ENCODE assay signal across 8 cellular contexts in the genomic region with DNA sequence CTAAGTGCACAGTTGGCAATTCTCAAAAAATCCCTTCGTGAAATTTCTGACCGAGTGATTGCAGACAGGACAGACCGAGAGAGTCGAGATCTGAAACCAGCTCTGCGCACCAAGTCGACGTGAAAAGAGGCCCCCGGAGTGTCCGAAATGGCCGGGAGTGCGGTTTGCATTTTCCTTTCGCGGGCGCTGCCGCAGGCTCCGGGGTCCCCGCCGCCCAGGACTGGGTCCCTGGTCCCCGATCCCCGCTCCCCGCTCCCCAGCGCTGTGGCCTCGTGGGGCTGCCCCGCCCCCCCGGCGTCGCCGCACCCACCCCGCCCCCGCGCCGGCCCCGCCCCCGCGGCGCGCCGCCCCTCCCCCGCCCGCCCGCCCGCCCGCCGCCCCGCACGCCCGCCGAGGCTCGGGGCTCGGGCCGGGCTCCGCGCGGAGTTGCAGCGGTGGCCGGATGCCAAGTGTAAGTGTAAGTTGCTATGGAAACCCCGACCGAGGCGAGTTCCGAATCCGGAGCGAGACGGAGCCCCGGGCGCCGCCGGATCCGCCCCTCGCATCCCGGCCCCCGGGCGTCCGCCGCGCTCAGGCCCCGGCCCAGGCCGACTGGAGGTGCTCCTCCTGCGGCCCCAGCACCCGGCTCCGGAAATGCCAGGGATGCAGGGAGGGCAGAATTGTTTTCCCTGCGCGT. TPM values are rescaled to one million over a fixed set of nuclear protein-coding genes. Genes with fewer than 3 reads are reported as not detected.
A peak's percentile ranks its signal among the peaks of the same experiment; 100 is the strongest.
DNase-seq lines count a peak whose midpoint lies in the region; ATAC-seq and TF ChIP-seq lines count a peak whose summit lies in the region.

No MANE protein-coding gene starts in this region.

- peak overlapping the region; percentile 61 for H3K27ac ChIP-seq in effector memory CD4-positive, alpha-beta T cell (ENCODE audit: insufficient read depth, low read length, poor library complexity, severe bottlenecking)
- peak overlapping the region; percentile 44 for H3K27ac ChIP-seq in lower lobe of right lung

- H3K27me3 ChIP-seq in effector memory CD4-positive, alpha-beta T cell (replicated peaks; ENCODE audit: control insufficient read depth, insufficient read depth, low read length, poor library complexity, severe bottlenecking) = peaks cover 10% of the 10 kb centered on the region
- H3K27me3 ChIP-seq in lower lobe of right lung (ENCODE audit: low read depth) = peaks cover 9% of the 10 kb centered on the region

- no peaks in the 10 kb centered on the region for H3K9me3 Mint-ChIP-seq in stimulated activated memory B cell treated with anti-CD40 and anti-IgM and Interleukin-4, amounts not matched to agents 10 μg/mL and 1 μg/mL and 100 μg/mL, for 72 hours

- intact Hi-C loops in lower lobe of right lung (cut with DNase I) = no loop called here

- H3K36me3 ChIP-seq in effector memory CD4-positive, alpha-beta T cell (ENCODE audit: control insufficient read depth, insufficient read depth, low read length) = peaks cover 13% of the 10 kb centered on the region
- H3K36me3 ChIP-seq in lower lobe of right lung = peaks cover 38% of the 10 kb centered on the region

- ATAC-seq in GM18858 (IDR thresholded peaks at IDR 0.05; ENCODE audit: unreplicated experiment) = peak; percentile 49
- ATAC-seq in HG02981 (IDR thresholded peaks at IDR 0.05; ENCODE audit: unreplicated experiment) = peak; percentile 40
- peak; percentile 56 to 64 for ATAC-seq in lower lobe of right lung
- ATAC-seq in stimulated activated memory B cell treated with anti-CD40 and anti-IgM and Interleukin-4, amounts not matched to agents 10 μg/mL and 1 μg/mL and 100 μg/mL, for 72 hours = peak; percentile 70

- no peak for TF ChIP-seq CTCF in lower lobe of right lung (IDR thresholded peaks at IDR 0.05)

- H3K4me3 Mint-ChIP-seq in stimulated activated memory B cell treated with anti-CD40 and anti-IgM and Interleukin-4, amounts not matched to agents 10 μg/mL and 1 μg/mL and 100 μg/mL, for 72 hours = peak overlapping the region; percentile 80

- H3K27ac Mint-ChIP-seq in stimulated activated memory B cell treated with anti-CD40 and anti-IgM and Interleukin-4, amounts not matched to agents 10 μg/mL and 1 μg/mL and 100 μg/mL, for 72 hours = peak overlapping the region; percentile 66

- no peaks in the 10 kb centered on the region for H3K27me3 Mint-ChIP-seq in stimulated activated memory B cell treated with anti-CD40 and anti-IgM and Interleukin-4, amounts not matched to agents 10 μg/mL and 1 μg/mL and 100 μg/mL, for 72 hours

- peaks cover 18% of the 10 kb centered on the region for H3K4me1 ChIP-seq in effector memory CD4-positive, alpha-beta T cell (ENCODE audit: control insufficient read depth, insufficient read depth, low read length, poor library complexity, severe bottlenecking)
- peaks cover 40% of the 10 kb centered on the region for H3K4me1 ChIP-seq in lower lobe of right lung

- H3K36me3 Mint-ChIP-seq in stimulated activated memory B cell treated with anti-CD40 and anti-IgM and Interleukin-4, amounts not matched to agents 10 μg/mL and 1 μg/mL and 100 μg/mL, for 72 hours = peaks cover 10% of the 10 kb centered on the region

- no peaks in the 10 kb centered on the region for H3K9me3 ChIP-seq in effector memory CD4-positive, alpha-beta T cell (ENCODE audit: control insufficient read depth, low read length)
- no peaks in the 10 kb centered on the region for H3K9me3 ChIP-seq in lower lobe of right lung

- DNase-seq in ACHN (peak; percentile 72), NCI-H526 treated with DMSO at 0.1 percent for 48 hours (lab: John Stamatoyannopoulos, UW) (peak; percentile 26), lower lobe of right lung (peak; percentile 77)
- DNase-seq in activated CD8-positive, alpha-beta memory T cell treated with anti-CD3 and anti-CD28 coated beads for 4 hours (ENCODE audit: low read depth in 2 of 2) = peak; percentile 37 to 48
- peak; percentile 68 to 77 (median 75) for DNase-seq in effector memory CD4-positive, alpha-beta T cell

- peak overlapping the region; percentile 65 for H3K4me3 ChIP-seq in effector memory CD4-positive, alpha-beta T cell (ENCODE audit: insufficient read depth, low read depth, low read length, poor library complexity, severe bottlenecking)
- peak overlapping the region; percentile 64 for H3K4me3 ChIP-seq in lower lobe of right lung

- in situ Hi-C loops in ACHN (cut with HindIII; ENCODE audit: low pct_ligation_motif_present, low pct_unique_long_range_greater_than_20kb, low sequenced_read_pairs) = no loop called here

- H3K4me1 Mint-ChIP-seq in stimulated activated memory B cell treated with anti-CD40 and anti-IgM and Interleukin-4, amounts not matched to agents 10 μg/mL and 1 μg/mL and 100 μg/mL, for 72 hours = peaks cover 40% of the 10 kb centered on the region

RNA-seq across cellular contexts. Expression of a gene that starts 4.5 kb away (rescaled TPM):
- 48.4 TPM for total RNA-seq in lower lobe of right lung

RNA-seq across cellular contexts. Expression of a gene that starts 9.2 kb away (rescaled TPM):
- total RNA-seq in lower lobe of right lung = 51.0 TPM

RNA-seq across cellular contexts. Expression of a gene that starts 19.9 kb away (rescaled TPM):
- total RNA-seq in lower lobe of right lung = 10.4 TPM

Comparison
In these comparisons a context has a peak if more than half of its experiments do, and no peak if none do; other contexts are left out.
1. Peak in every context shown above with its lines: DNase-seq, ATAC-seq, H3K4me3 ChIP-seq and H3K27ac ChIP-seq.
2. DNase-seq: peak in every context shown above with its lines; median percentile 77 in lower lobe of right lung; 75 in effector memory CD4-positive, alpha-beta T cell; 72 in ACHN; 42 in activated CD8-positive, alpha-beta memory T cell treated with anti-CD3 and anti-CD28 coated beads for 4 hours; 26 in NCI-H526 treated with DMSO at 0.1 percent for 48 hours.